ENCODE assay signal across 24 cellular contexts in genomic region chr18:570256-570655, GRCh38. TPM values are rescaled to one million over a fixed set of nuclear protein-coding genes. Genes with fewer than 3 reads are reported as not detected.
DNase-seq lines count a peak whose midpoint lies in the region; FAIRE-seq and TF ChIP-seq lines count a peak whose summit lies in the region.
"Had no signal": no experiment of that assay in that cellular context is flagged by ENCODE, and none has a peak within 500 bp of the region (broad histone marks: within the 10 kb centered on the region; RNA-seq: fewer than 3 reads in every experiment).

No MANE protein-coding gene starts in this region.

- H3K79me2 ChIP-seq in endothelial cell of umbilical vein (ENCODE audit: control insufficient read depth, insufficient read depth, low read length): no peaks in the 10 kb centered on the region

- H3K4me1 ChIP-seq in BLaER1 (peaks cover 7% of the 10 kb centered on the region), endothelial cell of umbilical vein (ENCODE audit: control insufficient read depth, extremely low read depth, insufficient read depth, low read length) (peaks cover 2% of the 10 kb centered on the region), mesodermal cell (ENCODE audit: control insufficient read depth, insufficient read depth, low read length, poor library complexity, severe bottlenecking) (peaks cover 8% of the 10 kb centered on the region)
- H3K4me1 ChIP-seq: A549, BE2C, HAP-1 had no signal

- H3K27me3 ChIP-seq in BLaER1 (no peaks in the 10 kb centered on the region), endothelial cell of umbilical vein (ENCODE audit: control insufficient read depth in 2 of 2, insufficient read depth in 2 of 2, low read length in 2 of 2) (peaks cover 15 to 24% of the 10 kb centered on the region in 2 experiments)
- H3K27me3 ChIP-seq: BE2C had no signal

- POLR2A ChIA-PET in endothelial cell of umbilical vein (lab: Charles Lee): no interaction called here

- H3K4me2 ChIP-seq in BLaER1 (0 out of 2 replicates have a peak overlapping the region, but pooled peaks have one; percentile 8), endothelial cell of umbilical vein (ENCODE audit: insufficient read depth, low read length) (no peak overlapping the region)
- H3K4me2 ChIP-seq: A549 had no signal

- no peak for TF ChIP-seq CTCF in VCaP (conservative IDR thresholded peaks at IDR 0.05)
- no peak for TF ChIP-seq CTCF in endothelial cell of umbilical vein (IDR thresholded peaks at IDR 0.05; ENCODE audit: extremely low read depth in 1 of 2, insufficient read depth in 1 of 2, low read depth in 1 of 2, low read length in 2 of 2)

- no peaks in the 10 kb centered on the region for H3K36me3 ChIP-seq in BLaER1
- no peaks in the 10 kb centered on the region for H3K36me3 ChIP-seq in endothelial cell of umbilical vein (ENCODE audit: control insufficient read depth in 2 of 2, extremely low read depth in 1 of 2, insufficient read depth in 2 of 2, low read length in 2 of 2)
- no peaks in the 10 kb centered on the region for H3K36me3 ChIP-seq in mesodermal cell (ENCODE audit: control insufficient read depth, insufficient read depth, low read length)
- H3K36me3 ChIP-seq: BE2C, HAP-1 had no signal

- no peak overlapping the region for H3K4me3 ChIP-seq in BLaER1
- no peak overlapping the region for H3K4me3 ChIP-seq in endothelial cell of umbilical vein (replicated peaks in 1 of 3; ENCODE audit: insufficient read depth in 1 of 3, low read depth in 1 of 3, low read length in 3 of 3)
- no peak overlapping the region for H3K4me3 ChIP-seq in mesodermal cell (ENCODE audit: extremely low read depth, insufficient read depth, low read length, poor library complexity, severe bottlenecking)
- H3K4me3 ChIP-seq: A549, HAP-1 had no signal

- no peaks in the 10 kb centered on the region for H4K20me1 ChIP-seq in BLaER1
- H4K20me1 ChIP-seq in endothelial cell of umbilical vein (replicated peaks; ENCODE audit: control insufficient read depth, extremely low read depth, insufficient read depth, low read length): no peaks in the 10 kb centered on the region

- H3K9ac ChIP-seq in BLaER1 (no peak overlapping the region), endothelial cell of umbilical vein (replicated peaks; ENCODE audit: extremely low read depth, insufficient read depth, low read length) (no peak overlapping the region)

- no peak overlapping the region for H3K27ac ChIP-seq in BLaER1
- H3K27ac ChIP-seq in VCaP: peak overlapping the region; percentile 94
- H3K27ac ChIP-seq in endothelial cell of umbilical vein (ENCODE audit: insufficient read depth, low read depth, low read length): no peak overlapping the region
- peak overlapping the region; percentile 10 for H3K27ac ChIP-seq in mesodermal cell (ENCODE audit: low read depth, low read length, severe bottlenecking)
- H3K27ac ChIP-seq: A549 had no signal

- no peak for TF ChIP-seq POLR2A in endothelial cell of umbilical vein (IDR thresholded peaks at IDR 0.05; ENCODE audit: low read depth, low read length)

- BruUV-seq in endothelial cell of umbilical vein (replicated peaks; lab: Mats Ljungman, UMichigan): no TSS peak

- WGBS in mesodermal cell (ENCODE audit: insufficient coverage in 2 of 2), 2 experiments: 100% methylated on average over 1 of the region's 3 CpGs; no CpG with 5 or more reads in 1 of the 2 experiments

- dilution Hi-C loops in endothelial cell of umbilical vein (cut with MboI; ENCODE audit: extremely low pct_ligation_motif_present, low sequenced_read_pairs): no loop called here

- no peaks in the 10 kb centered on the region for H3K9me1 ChIP-seq in endothelial cell of umbilical vein (replicated peaks; ENCODE audit: control insufficient read depth, extremely low read depth, insufficient read depth, low read length)

- peak; percentile 59 for DNase-seq in endothelial cell of umbilical vein (ENCODE audit: low read depth, low spot score)
- no peak for DNase-seq in nucleus accumbens (lab: John Stamatoyannopoulos, UW)
- no peak for DNase-seq in NCI-H1417 (lab: John Stamatoyannopoulos, UW)
- DNase-seq in NCI-H2196 (lab: John Stamatoyannopoulos, UW; ENCODE audit: unreplicated experiment): no peak
- DNase-seq: 8988T; ACHN; AML-193; BE2C; C1 segment of cervical spinal cord; Caco-2; CD4-positive, CD25-positive, alpha-beta regulatory T cell; CD8-positive, alpha-beta T cell; DMS153; DND-41; GOT3; HFFc6 had no signal

- no peak for FAIRE-seq in endothelial cell of umbilical vein (lab: Jason Lieb, UNC)
- FAIRE-seq: A549, G401.6, GM12892, H54 had no signal

- H3K9me3 ChIP-seq in BLaER1 (no peaks in the 10 kb centered on the region), endothelial cell of umbilical vein (replicated peaks; ENCODE audit: control insufficient read depth, insufficient read depth, low read length) (no peaks in the 10 kb centered on the region), mesodermal cell (ENCODE audit: control insufficient read depth, low read length) (no peaks in the 10 kb centered on the region)
- H3K9me3 ChIP-seq: A549, BE2C, Caco-2, HAP-1 had no signal

- no peak overlapping the region for H2AFZ ChIP-seq in endothelial cell of umbilical vein (ENCODE audit: low read depth, low read length)

- CTCF ChIA-PET in endothelial cell of umbilical vein (lab: Charles Lee): interaction anchor here (1.0 to 1.9 kb wide), 2 partner anchors 28 to 45 kb away, joined by 3 to 9 read pairs; no protein-coding TSS in a partner anchor

- intact Hi-C loops in endothelial cell of umbilical vein (cut with micrococcal nuclease): no loop called here

TF ChIP-seq in endothelial cell of umbilical vein, 7 proteins besides CTCF, POLR2A, EP300 and RAD21:
- no peak for TF ChIP-seq MYC (IDR thresholded peaks at IDR 0.05; ENCODE audit: low read depth, low read length)
TF ChIP-seq in endothelial cell of umbilical vein: peak in this region for 0.

RNA-seq across cellular contexts. Expression of gene CETN1, which starts 9.9 kb away (rescaled TPM):
- not detected in 2 replicates for total RNA-seq in endothelial cell of umbilical vein
- not detected in 2 replicates for polyA plus RNA-seq in endothelial cell of umbilical vein
- polyA plus RNA-seq in endothelial cell of umbilical vein (2011; cell fraction: cytosol; rRNA removed): not detected in 2 replicates
- polyA plus RNA-seq in endothelial cell of umbilical vein (2011; cell fraction: nucleus; rRNA removed): not detected in 2 replicates
- not detected in 2 replicates for polyA plus RNA-seq in endothelial cell of umbilical vein (2012)
- not detected in 2 replicates for polyA minus RNA-seq in endothelial cell of umbilical vein
- not detected for polyA minus RNA-seq in endothelial cell of umbilical vein (2011; cell fraction: cytosol; rRNA and poly(A)+ RNA removed)
- polyA minus RNA-seq in endothelial cell of umbilical vein (2011; cell fraction: nucleus; rRNA and poly(A)+ RNA removed): not detected in 2 replicates
- not detected for polyA plus RNA-seq in mesodermal cell (2013, experiment 1 of 2)
- not detected for polyA plus RNA-seq in mesodermal cell (2013, experiment 2 of 2)
- total RNA-seq: Caco-2; CD4-positive, CD25-positive, alpha-beta regulatory T cell; CD8-positive, alpha-beta T cell; HFFc6 had no signal
- polyA plus RNA-seq: A549; CD4-positive, CD25-positive, alpha-beta regulatory T cell had no signal

RNA-seq across cellular contexts. Expression of gene CLUL1, which starts 26.5 kb away (rescaled TPM):
- total RNA-seq in endothelial cell of umbilical vein: not detected in 2 replicates
- polyA plus RNA-seq in endothelial cell of umbilical vein: not detected in 2 replicates
- not detected in 2 replicates for polyA plus RNA-seq in endothelial cell of umbilical vein (2011; cell fraction: cytosol; rRNA removed)
- polyA plus RNA-seq in endothelial cell of umbilical vein (2011; cell fraction: nucleus; rRNA removed): not detected in 2 replicates
- not detected in 2 replicates for polyA plus RNA-seq in endothelial cell of umbilical vein (2012)
- not detected in 2 replicates for polyA minus RNA-seq in endothelial cell of umbilical vein
- polyA minus RNA-seq in endothelial cell of umbilical vein (2011; cell fraction: cytosol; rRNA and poly(A)+ RNA removed): not detected
- polyA minus RNA-seq in endothelial cell of umbilical vein (2011; cell fraction: nucleus; rRNA and poly(A)+ RNA removed): not detected in 2 replicates
- polyA plus RNA-seq in mesodermal cell (2013, experiment 1 of 2): 2.2 TPM
- 1.2 TPM for polyA plus RNA-seq in mesodermal cell (2013, experiment 2 of 2)
- total RNA-seq: CD4-positive, CD25-positive, alpha-beta regulatory T cell; CD8-positive, alpha-beta T cell; HFFc6 had no signal
- polyA plus RNA-seq: A549; CD4-positive, CD25-positive, alpha-beta regulatory T cell had no signal

Comparison
In these comparisons a context has a peak if more than half of its experiments do, and no peak if none do; other contexts are left out.
1. H3K27ac ChIP-seq: peak in VCaP (single experiment) and mesodermal cell (single experiment); none in BLaER1 (single experiment) and endothelial cell of umbilical vein (single experiment).